In the genomic region with DNA sequence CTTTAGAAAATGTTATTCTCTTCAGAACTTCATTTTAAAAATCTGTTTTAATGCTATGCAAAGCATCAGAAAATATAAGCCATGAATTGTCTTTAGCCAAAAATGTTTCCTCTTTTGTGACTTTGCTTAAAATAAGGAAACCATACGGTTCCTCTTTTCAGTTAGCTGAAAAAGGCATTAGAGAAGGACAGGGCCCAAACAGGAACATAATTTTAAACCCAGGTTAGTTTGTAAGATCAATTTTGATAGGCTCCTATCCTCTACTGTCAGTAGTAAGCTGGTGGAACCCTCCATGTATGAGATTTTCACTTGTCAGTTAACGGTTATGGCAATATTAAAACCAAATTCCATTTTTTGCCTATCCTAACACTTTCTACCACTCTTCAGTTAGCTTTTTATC, we compare ENCODE assay signal across 12 cellular contexts. TPM values are rescaled to one million over a fixed set of nuclear protein-coding genes. Genes with fewer than 3 reads are reported as not detected.
DNase-seq lines count a peak whose midpoint lies in the region; ATAC-seq and TF ChIP-seq lines count a peak whose summit lies in the region.
"Had no signal": no experiment of that assay in that cellular context is flagged by ENCODE, and none has a peak within 500 bp of the region (broad histone marks: within the 10 kb centered on the region; RNA-seq: fewer than 3 reads in every experiment).

No MANE protein-coding gene starts in this region.

- peak overlapping the region; percentile 87 for H3K4me3 Mint-ChIP-seq in activated naive CD4-positive, alpha-beta T cell treated with anti-CD3 and anti-CD28 coated beads for 36 hours

- H3K27ac ChIP-seq in dorsolateral prefrontal cortex (peak overlapping the region in 53 of 59 donors; percentile 11 to 96 (median 67)), thoracic aorta (peak overlapping the region in 1 of 2 donors; percentile 28), tibial artery (no peak overlapping the region)

- H3K27me3 ChIP-seq in dorsolateral prefrontal cortex, result no peaks in the 10 kb centered on the region
- no peaks in the 10 kb centered on the region for H3K27me3 ChIP-seq in thoracic aorta (replicated peaks; ENCODE audit: insufficient read depth)
- H3K27me3 ChIP-seq in tibial artery, result no peaks in the 10 kb centered on the region
- H3K27me3 ChIP-seq: pancreas had no signal

- peaks cover 60% of the 10 kb centered on the region for H3K4me1 Mint-ChIP-seq in activated naive CD4-positive, alpha-beta T cell treated with anti-CD3 and anti-CD28 coated beads for 36 hours (ENCODE audit: low read depth)

- H3K27ac Mint-ChIP-seq in activated naive CD4-positive, alpha-beta T cell treated with anti-CD3 and anti-CD28 coated beads for 36 hours, result peak overlapping the region; percentile 100

- peaks cover 18% of the 10 kb centered on the region for H3K36me3 Mint-ChIP-seq in activated naive CD4-positive, alpha-beta T cell treated with anti-CD3 and anti-CD28 coated beads for 36 hours (ENCODE audit: low read depth)

- no peak for DNase-seq in activated naive CD4-positive, alpha-beta T cell treated with anti-CD3 and anti-CD28 coated beads for 36 hours
- DNase-seq in activated naive CD4-positive, alpha-beta T cell (lab: John Stamatoyannopoulos, UW), result no peak
- DNase-seq in NOMO-1 treated with DMSO at 0.1 percent for 48 hours (lab: John Stamatoyannopoulos, UW; ENCODE audit: unreplicated experiment), result peak; percentile 94
- DNase-seq in dorsolateral prefrontal cortex, result no peak
- no peak for DNase-seq in thoracic aorta (ENCODE audit: low spot score)
- DNase-seq in tibial artery, result no peak
- DNase-seq in NCI-H526 (lab: John Stamatoyannopoulos, UW), result no peak
- no peak for DNase-seq in retina
- DNase-seq: NCI-H2081 treated with DMSO at 0.1 percent for 48 hours; pancreas; stimulated activated CD8-positive, alpha-beta memory T cell treated with anti-CD3 and anti-CD28 coated beads, Interleukin-4, amount 100 ng/mL, for 48 hours had no signal

- intact Hi-C loops in activated naive CD4-positive, alpha-beta T cell treated with anti-CD3 and anti-CD28 coated beads for 36 hours (cut with micrococcal nuclease), result loop anchor here (5.0 to 10.0 kb wide), 2 partner anchors 212 to 1615 kb away; no protein-coding TSS in a partner anchor
- intact Hi-C loops in dorsolateral prefrontal cortex (cut with DNase I) (no loop called here), tibial artery (cut with DNase I; ENCODE audit: low total_unique reads) (no loop called here)

- ATAC-seq in thoracic aorta (ENCODE audit: insufficient number of reproducible peaks, low FRiP score, low read depth), result no peak

- TF ChIP-seq CTCF in dorsolateral prefrontal cortex (IDR thresholded peaks at IDR 0.05 in 54 of 56, conservative IDR thresholded peaks at IDR 0.05 in 2 of 56; ENCODE audit: low read depth in 1 of 56, partially characterized antibody in 56 of 56), result no peak
- TF ChIP-seq CTCF in thoracic aorta (IDR thresholded peaks at IDR 0.05), result no peak
- TF ChIP-seq CTCF in tibial artery (IDR thresholded peaks at IDR 0.05), result no peak

- no peaks in the 10 kb centered on the region for H3K4me1 ChIP-seq in thoracic aorta (ENCODE audit: control insufficient read depth in 1 of 2, low read depth in 2 of 2)
- H3K4me1 ChIP-seq in tibial artery, result no peaks in the 10 kb centered on the region
- H3K4me1 ChIP-seq: pancreas had no signal

- CTCF ChIA-PET in activated naive CD4-positive, alpha-beta T cell treated with anti-CD3 and anti-CD28 coated beads for 36 hours (lab: Charles Lee), result interaction anchor here (0.6 to 0.9 kb wide), 2 partner anchors 10 to 60 kb away, joined by 3 to 4 read pairs; no protein-coding TSS in a partner anchor

- H3K9me3 ChIP-seq in thoracic aorta, result no peaks in the 10 kb centered on the region
- H3K9me3 ChIP-seq in tibial artery, result no peaks in the 10 kb centered on the region
- H3K9me3 ChIP-seq: pancreas had no signal

- H3K36me3 ChIP-seq in thoracic aorta (peaks cover 3% of the 10 kb centered on the region), tibial artery (peaks cover 0 to 6% (median 0%) of the 10 kb centered on the region in 3 donors)
- H3K36me3 ChIP-seq: pancreas had no signal

- H3K4me3 ChIP-seq in dorsolateral prefrontal cortex (peak overlapping the region in 5 of 59 donors; percentile 11 to 55 (median 21)), thoracic aorta (peak overlapping the region; percentile 65), tibial artery (no peak overlapping the region)

- H3K27me3 Mint-ChIP-seq in activated naive CD4-positive, alpha-beta T cell treated with anti-CD3 and anti-CD28 coated beads for 36 hours (ENCODE audit: low read depth), result no peaks in the 10 kb centered on the region

- H3K9me3 Mint-ChIP-seq in activated naive CD4-positive, alpha-beta T cell treated with anti-CD3 and anti-CD28 coated beads for 36 hours, result peaks cover 5% of the 10 kb centered on the region

RNA-seq across cellular contexts. Expression of gene EVI2B, which starts 4.3 kb away (rescaled TPM):
- total RNA-seq in activated naive CD4-positive, alpha-beta T cell treated with anti-CD3 and anti-CD28 coated beads for 36 hours, result 10 to 100 TPM in 1 of 2 experiments, 1 to 10 TPM in 1; 9.9 to 11.4 TPM
- total RNA-seq in dorsolateral prefrontal cortex (10 to 100 TPM in 16 of 120 experiments, 1 to 10 TPM in 103, under 1 TPM in 1; 0.97 to 17.5 (median 5.9) TPM), thoracic aorta (10 to 100 TPM; 14.4 to 18.5 TPM)
- total RNA-seq: bronchial epithelial cell had no signal

RNA-seq across cellular contexts. Expression of gene EVI2A, which starts 11.9 kb away (rescaled TPM):
- 10 to 100 TPM; 22.0 to 22.5 TPM for total RNA-seq in activated naive CD4-positive, alpha-beta T cell treated with anti-CD3 and anti-CD28 coated beads for 36 hours
- total RNA-seq in dorsolateral prefrontal cortex, result 100 to 1,000 TPM in 14 of 120 experiments, 10 to 100 TPM in 104, 1 to 10 TPM in 2; 7.6 to 203 (median 47.5) TPM
- 10 to 100 TPM in 1 of 2 donors, 1 to 10 TPM in 1; 7.6 to 15.5 TPM for total RNA-seq in thoracic aorta
- total RNA-seq: bronchial epithelial cell had no signal

RNA-seq across cellular contexts. Expression of gene OMG, which starts 12.5 kb away (rescaled TPM):
- under 1 TPM in 1 of 2 experiments, not detected in 1; 0.10 TPM for total RNA-seq in activated naive CD4-positive, alpha-beta T cell treated with anti-CD3 and anti-CD28 coated beads for 36 hours
- 100 to 1,000 TPM in 68 of 120 experiments, 10 to 100 TPM in 52; 33.8 to 177 (median 105) TPM for total RNA-seq in dorsolateral prefrontal cortex
- not detected for total RNA-seq in thoracic aorta
- total RNA-seq: bronchial epithelial cell had no signal

Comparison
In these comparisons a context has a peak if more than half of its experiments do, and no peak if none do; other contexts are left out.
1. H3K27ac ChIP-seq: peak in dorsolateral prefrontal cortex (53 of 59); none in tibial artery (0 of 2).
2. RNA of gene OMG, which starts 12.5 kb away (total RNA-seq): 33.8 to 177 TPM in dorsolateral prefrontal cortex; not detected in thoracic aorta and 0.10 TPM in activated naive CD4-positive, alpha-beta T cell treated with anti-CD3 and anti-CD28 coated beads for 36 hours; every median in the first group is over 10 times any median in the second.